ENCODE assay signal across 14 cellular contexts in the genomic region with DNA sequence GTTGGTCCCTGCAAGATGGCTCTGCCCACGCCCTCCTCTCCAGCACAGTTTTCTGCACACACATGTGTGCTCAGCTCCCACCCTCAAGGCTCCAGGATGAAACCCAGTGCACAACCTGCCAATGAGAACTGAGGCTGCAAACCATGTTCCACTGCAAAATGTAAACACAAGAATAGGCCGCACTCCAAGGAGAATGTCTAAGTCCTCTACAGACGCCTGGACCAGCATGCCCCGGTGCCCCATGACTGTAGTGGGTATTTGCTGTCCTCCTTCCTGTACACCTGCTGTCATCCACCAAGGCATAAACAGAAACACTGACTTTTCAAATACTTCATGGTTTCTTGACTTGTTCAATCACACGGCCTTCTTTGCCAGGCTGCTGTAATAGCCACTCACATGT.
A peak's percentile ranks its signal among the peaks of the same experiment; 100 is the strongest.
DNase-seq lines count a peak whose midpoint lies in the region; TF ChIP-seq lines count a peak whose summit lies in the region.
"Had no signal": no experiment of that assay in that cellular context is flagged by ENCODE, and none has a peak within 500 bp of the region (broad histone marks: within the 10 kb centered on the region; RNA-seq: fewer than 3 reads in every experiment).

No MANE protein-coding gene starts in this region.

- TF ChIP-seq POLR2A in Peyer's patch (IDR thresholded peaks at IDR 0.05): no peak

- DNase-seq in Peyer's patch (peak in 2 of 3 donors; percentile 7 to 15), dorsolateral prefrontal cortex (no peak), islet precursor cell (peak; percentile 29), substantia nigra (lab: John Stamatoyannopoulos, UW) (no peak), OCI-M1 (lab: John Stamatoyannopoulos, UW) (no peak), DMS53 (lab: John Stamatoyannopoulos, UW) (no peak), SKM-1 (lab: John Stamatoyannopoulos, UW; ENCODE audit: unreplicated experiment) (no peak)
- DNase-seq: Calu3; CD8-positive, alpha-beta T cell; DND-41; EL; H9 had no signal

- H3K27ac ChIP-seq in Peyer's patch (no peak overlapping the region), dorsolateral prefrontal cortex (peak overlapping the region in 57 of 59 donors; percentile 12 to 99 (median 88)), substantia nigra (ENCODE audit: low read depth, low read length, poor library complexity, severe bottlenecking) (peak overlapping the region; percentile 42)
- H3K27ac ChIP-seq: BLaER1 treated with 17β-estradiol and CSF1 and Interleukin-3, amounts not matched to agents 10 nM and 100 nM had no signal

- no peaks in the 10 kb centered on the region for H3K36me3 ChIP-seq in Peyer's patch
- H3K36me3 ChIP-seq: BLaER1 treated with 17β-estradiol and CSF1 and Interleukin-3, amounts not matched to agents 10 nM and 100 nM had no signal

- TF ChIP-seq CTCF in Peyer's patch (IDR thresholded peaks at IDR 0.05) (no peak), dorsolateral prefrontal cortex (IDR thresholded peaks at IDR 0.05 in 54 of 56, conservative IDR thresholded peaks at IDR 0.05 in 2 of 56; ENCODE audit: low read depth in 1 of 56, partially characterized antibody in 56 of 56) (no peak)

- no peaks in the 10 kb centered on the region for H3K9me3 ChIP-seq in Peyer's patch
- H3K9me3 ChIP-seq: BLaER1 treated with 17β-estradiol and CSF1 and Interleukin-3, amounts not matched to agents 10 nM and 100 nM had no signal

- H3K4me3 ChIP-seq in Peyer's patch: no peak overlapping the region
- H3K4me3 ChIP-seq in dorsolateral prefrontal cortex: no peak overlapping the region
- H3K4me3 ChIP-seq: BLaER1 treated with 17β-estradiol and CSF1 and Interleukin-3, amounts not matched to agents 10 nM and 100 nM; GM12878 had no signal

- intact Hi-C loops in dorsolateral prefrontal cortex (cut with DNase I): loop anchor here (5.0 to 10.0 kb wide), 3 partner anchors 57 to 121 kb away; no protein-coding TSS in a partner anchor

- no peaks in the 10 kb centered on the region for H3K4me1 ChIP-seq in Peyer's patch

- H3K27me3 ChIP-seq in Peyer's patch (no peaks in the 10 kb centered on the region), dorsolateral prefrontal cortex (no peaks in the 10 kb centered on the region)
- H3K27me3 ChIP-seq: BLaER1 treated with 17β-estradiol and CSF1 and Interleukin-3, amounts not matched to agents 10 nM and 100 nM had no signal

Comparison
In these comparisons a context has a peak if more than half of its experiments do, and no peak if none do; other contexts are left out.
1. DNase-seq: peak in Peyer's patch (2 of 3) and islet precursor cell (single experiment); none in dorsolateral prefrontal cortex (0 of 10), substantia nigra (0 of 49), OCI-M1 (single experiment), DMS53 (single experiment) and SKM-1 (single experiment).
2. H3K27ac ChIP-seq: peak in dorsolateral prefrontal cortex (57 of 59) and substantia nigra (single experiment); none in Peyer's patch (0 of 4).